1 cellular context compared by ENCODE assay signal in genomic region chr2:230812041-230812440, GRCh38.
TF ChIP-seq lines count a peak whose summit lies in the region.

No MANE protein-coding gene starts in this region.

TF ChIP-seq in WTC11, 78 proteins besides CTCF, POLR2A, EP300 and RAD21 (continued from another document):
- TF ChIP-seq ZMAT4 (CRISPR knock-in tag; IDR thresholded peaks at IDR 0.05) (no peak), TP53 (CRISPR knock-in tag; IDR thresholded peaks at IDR 0.05) (no peak), TEAD1 (CRISPR knock-in tag; IDR thresholded peaks at IDR 0.05) (no peak), TCF7 (CRISPR knock-in tag; IDR thresholded peaks at IDR 0.05; ENCODE audit: low read depth) (no peak), SOX15 (CRISPR knock-in tag; IDR thresholded peaks at IDR 0.05) (no peak)
